8 cellular contexts compared by ENCODE assay signal in genomic region chr11:122655527-122656072, GRCh38. TPM values are rescaled to one million over a fixed set of nuclear protein-coding genes. Genes with fewer than 3 reads are reported as not detected.
DNase-seq lines count a peak whose midpoint lies in the region; ATAC-seq and TF ChIP-seq lines count a peak whose summit lies in the region.

A gene with protein sequence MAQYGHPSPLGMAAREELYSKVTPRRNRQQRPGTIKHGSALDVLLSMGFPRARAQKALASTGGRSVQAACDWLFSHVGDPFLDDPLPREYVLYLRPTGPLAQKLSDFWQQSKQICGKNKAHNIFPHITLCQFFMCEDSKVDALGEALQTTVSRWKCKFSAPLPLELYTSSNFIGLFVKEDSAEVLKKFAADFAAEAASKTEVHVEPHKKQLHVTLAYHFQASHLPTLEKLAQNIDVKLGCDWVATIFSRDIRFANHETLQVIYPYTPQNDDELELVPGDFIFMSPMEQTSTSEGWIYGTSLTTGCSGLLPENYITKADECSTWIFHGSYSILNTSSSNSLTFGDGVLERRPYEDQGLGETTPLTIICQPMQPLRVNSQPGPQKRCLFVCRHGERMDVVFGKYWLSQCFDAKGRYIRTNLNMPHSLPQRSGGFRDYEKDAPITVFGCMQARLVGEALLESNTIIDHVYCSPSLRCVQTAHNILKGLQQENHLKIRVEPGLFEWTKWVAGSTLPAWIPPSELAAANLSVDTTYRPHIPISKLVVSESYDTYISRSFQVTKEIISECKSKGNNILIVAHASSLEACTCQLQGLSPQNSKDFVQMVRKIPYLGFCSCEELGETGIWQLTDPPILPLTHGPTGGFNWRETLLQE (plus strand): TSS chr11:122655722. CDS start chr11:122656050, 328 bp downstream.

- peak within 1 kb of the TSS; percentile 81 for H3K4me3 ChIP-seq in mononuclear cell (ENCODE audit: low read length)

- H3K4me1 ChIP-seq in mononuclear cell (ENCODE audit: insufficient read depth, low read length), result peaks cover 55% of the 10 kb centered on the region

- H3K27me3 ChIP-seq in mononuclear cell (ENCODE audit: insufficient read depth, low read length), result peaks cover 3% of the 10 kb centered on the region

- peak; percentile 74 for ATAC-seq in HG03378 (IDR thresholded peaks at IDR 0.05; ENCODE audit: unreplicated experiment)
- peak; percentile 77 to 78 for ATAC-seq in activated T-cell treated with anti-CD3 and anti-CD28 coated beads, Interleukin-2, amount 50 U/mL, for 4 hours

- no peaks in the 10 kb centered on the region for H3K9me3 ChIP-seq in mononuclear cell (ENCODE audit: low read depth, low read length)

- H3K36me3 Mint-ChIP-seq in activated T-cell treated with anti-CD3 and anti-CD28 coated beads, Interleukin-2, amount 50 U/mL, for 4 hours (ENCODE audit: insufficient read depth), result no peaks in the 10 kb centered on the region

- peak; percentile 17 for TF ChIP-seq POLR2A in erythroblast (IDR thresholded peaks at IDR 0.05; ENCODE audit: low read length)

- H3K9me3 Mint-ChIP-seq in activated T-cell treated with anti-CD3 and anti-CD28 coated beads, Interleukin-2, amount 50 U/mL, for 4 hours, result no peaks in the 10 kb centered on the region

- no peaks in the 10 kb centered on the region for H3K27me3 Mint-ChIP-seq in activated T-cell treated with anti-CD3 and anti-CD28 coated beads, Interleukin-2, amount 50 U/mL, for 4 hours (ENCODE audit: low read depth)

- DNase-seq in Ammon's horn (ENCODE audit: low spot score) (peak; percentile 73), GM19238 (ENCODE audit: insufficient read length, low spot score) (peak; percentile 44), OCI-M1 (lab: John Stamatoyannopoulos, UW) (peak; percentile 79), erythroblast (lab: John Stamatoyannopoulos, UW) (peak; percentile 68 to 69)
- peak; percentile 55 for DNase-seq in activated T-cell treated with anti-CD3 and anti-CD28 coated beads, Interleukin-2, amount 50 U/mL, for 4 hours
- DNase-seq in stimulated activated CD8-positive, alpha-beta memory T cell treated with anti-CD3 and anti-CD28 coated beads, Interleukin-2, amount 100 ng/mL, for 48 hours (ENCODE audit: low read depth in 2 of 2), result peak; percentile 56 to 59

- peak within 1 kb of the TSS; percentile 93 for H3K4me3 Mint-ChIP-seq in activated T-cell treated with anti-CD3 and anti-CD28 coated beads, Interleukin-2, amount 50 U/mL, for 4 hours

- H3K4me1 Mint-ChIP-seq in activated T-cell treated with anti-CD3 and anti-CD28 coated beads, Interleukin-2, amount 50 U/mL, for 4 hours (ENCODE audit: low read depth), result peaks cover 45% of the 10 kb centered on the region

RNA-seq across cellular contexts. Expression of the gene that starts here (rescaled TPM):
- 10 to 100 TPM; 37.6 to 53.3 (median 39.9) TPM for total RNA-seq in activated T-cell treated with anti-CD3 and anti-CD28 coated beads, Interleukin-2, amount 50 U/mL, for 4 hours
- total RNA-seq in mononuclear cell, result 16.3 TPM

Comparison
In these comparisons a context has a peak if more than half of its experiments do, and no peak if none do; other contexts are left out.
1. Peak in every context shown above with its lines: DNase-seq, ATAC-seq and H3K4me3 ChIP-seq.